Comparison of ENCODE assay signal across 9 cellular contexts in genomic region chr12:122944588-122944987, GRCh38. TPM values are rescaled to one million over a fixed set of nuclear protein-coding genes. Genes with fewer than 3 reads are reported as not detected.
DNase-seq lines count a peak whose midpoint lies in the region; ATAC-seq and TF ChIP-seq lines count a peak whose summit lies in the region.
"Had no signal": no experiment of that assay in that cellular context is flagged by ENCODE, and none has a peak within 500 bp of the region (broad histone marks: within the 10 kb centered on the region; RNA-seq: fewer than 3 reads in every experiment).

No MANE protein-coding gene starts in this region.

- H3K9me3 ChIP-seq in tibial nerve = no peaks in the 10 kb centered on the region

- peak overlapping the region; percentile 46 for H3K27ac Mint-ChIP-seq in activated CD8-positive, alpha-beta T cell treated with anti-CD3 and anti-CD28 coated beads, Interleukin-2, amount 10 ng/mL, durations not matched to agents 7 days and 5 days
- H3K27ac Mint-ChIP-seq in activated CD8-positive, alpha-beta T cell treated with anti-CD3 and anti-CD28 coated beads for 36 hours = no peak overlapping the region
- no peak overlapping the region for H3K27ac Mint-ChIP-seq in activated T-cell treated with anti-CD3 and anti-CD28 coated beads, Interleukin-2, amount 50 U/mL, for 24 hours
- no peak overlapping the region for H3K27ac Mint-ChIP-seq in activated T-helper 2 cell treated with anti-CD3 and anti-CD28 coated beads, Interferon-gamma antibody, Interleukin-2, Interleukin-4, amounts not matched to agents 10 μg/mL and 5 μg/mL and 100 μg/mL, durations not matched to agents 14 hours and 24 hours and 36 hours

- H3K9me3 Mint-ChIP-seq in activated CD8-positive, alpha-beta T cell treated with anti-CD3 and anti-CD28 coated beads, Interleukin-2, amount 10 ng/mL, durations not matched to agents 7 days and 5 days (ENCODE audit: insufficient read depth) = no peaks in the 10 kb centered on the region
- no peaks in the 10 kb centered on the region for H3K9me3 Mint-ChIP-seq in activated CD8-positive, alpha-beta T cell treated with anti-CD3 and anti-CD28 coated beads for 36 hours
- no peaks in the 10 kb centered on the region for H3K9me3 Mint-ChIP-seq in activated T-cell treated with anti-CD3 and anti-CD28 coated beads, Interleukin-2, amount 50 U/mL, for 24 hours
- no peaks in the 10 kb centered on the region for H3K9me3 Mint-ChIP-seq in activated T-helper 2 cell treated with anti-CD3 and anti-CD28 coated beads, Interferon-gamma antibody, Interleukin-2, Interleukin-4, amounts not matched to agents 10 μg/mL and 5 μg/mL and 100 μg/mL, durations not matched to agents 14 hours and 24 hours and 36 hours

- POLR2A ChIA-PET in activated CD8-positive, alpha-beta T cell treated with anti-CD3 and anti-CD28 coated beads, Interleukin-2, amount 10 ng/mL, durations not matched to agents 7 days and 5 days (lab: Charles Lee) = no interaction called here
- POLR2A ChIA-PET in activated CD8-positive, alpha-beta T cell treated with anti-CD3 and anti-CD28 coated beads for 36 hours (lab: Charles Lee) = interaction anchor here (0.5 to 1.9 kb wide), 4 partner anchors 14 to 44 kb away, joined by 3 to 4 read pairs (median 4); no protein-coding TSS in a partner anchor

- peaks cover 0 to 61% (median 28%) of the 10 kb centered on the region in 4 donors for H3K4me1 ChIP-seq in tibial nerve

- peak in 1 of 2 donors; percentile 63 for TF ChIP-seq EP300 in tibial nerve (IDR thresholded peaks at IDR 0.05)

- no peak for TF ChIP-seq CTCF in activated CD8-positive, alpha-beta T cell treated with anti-CD3 and anti-CD28 coated beads for 36 hours (IDR thresholded peaks at IDR 0.05)
- TF ChIP-seq CTCF in cardiac fibroblast (IDR thresholded peaks at IDR 0.05; ENCODE audit: low read depth, low read length) (no peak), tibial nerve (IDR thresholded peaks at IDR 0.05) (no peak)

- H3K36me3 ChIP-seq in tibial nerve = peaks cover 0 to 4% (median 0%) of the 10 kb centered on the region in 3 donors

- CTCF ChIA-PET in activated CD8-positive, alpha-beta T cell treated with anti-CD3 and anti-CD28 coated beads, Interleukin-2, amount 10 ng/mL, durations not matched to agents 7 days and 5 days (lab: Charles Lee) = interaction anchor here (15.1 kb wide), 1 partner anchor 80 kb away, joined by 204 read pairs; no protein-coding TSS in a partner anchor
- CTCF ChIA-PET in activated CD8-positive, alpha-beta T cell treated with anti-CD3 and anti-CD28 coated beads for 36 hours (lab: Charles Lee) = interaction anchor here (0.8 to 1.9 kb wide), 3 partner anchors 65 to 151 kb away, joined by 4 to 7 read pairs (median 4); no protein-coding TSS in a partner anchor

- no peaks in the 10 kb centered on the region for H3K27me3 ChIP-seq in tibial nerve

- H3K4me3 ChIP-seq in cardiac fibroblast (replicated peaks in 1 of 2; ENCODE audit: low read depth in 2 of 2, low read length in 2 of 2) = no peak overlapping the region
- H3K4me3 ChIP-seq in tibial nerve = no peak overlapping the region

- ATAC-seq in activated CD8-positive, alpha-beta T cell treated with anti-CD3 and anti-CD28 coated beads, Interleukin-2, amount 10 ng/mL, durations not matched to agents 7 days and 5 days = no peak
- ATAC-seq in activated CD8-positive, alpha-beta T cell treated with anti-CD3 and anti-CD28 coated beads for 36 hours = no peak
- ATAC-seq in left colon = peak; percentile 24
- no peak for ATAC-seq in GM18505 (IDR thresholded peaks at IDR 0.05; ENCODE audit: unreplicated experiment)

- WGBS in tibial nerve, 2 donors = 30 to 53% methylated on average over 2 to 5 of the region's 6 CpGs

- peaks cover 43% of the 10 kb centered on the region for H3K4me1 Mint-ChIP-seq in activated CD8-positive, alpha-beta T cell treated with anti-CD3 and anti-CD28 coated beads, Interleukin-2, amount 10 ng/mL, durations not matched to agents 7 days and 5 days (ENCODE audit: low read depth)
- H3K4me1 Mint-ChIP-seq in activated CD8-positive, alpha-beta T cell treated with anti-CD3 and anti-CD28 coated beads for 36 hours (ENCODE audit: low read depth) = peaks cover 26% of the 10 kb centered on the region
- H3K4me1 Mint-ChIP-seq in activated T-cell treated with anti-CD3 and anti-CD28 coated beads, Interleukin-2, amount 50 U/mL, for 24 hours (ENCODE audit: low read depth) = peaks cover 34% of the 10 kb centered on the region
- peaks cover 25% of the 10 kb centered on the region for H3K4me1 Mint-ChIP-seq in activated T-helper 2 cell treated with anti-CD3 and anti-CD28 coated beads, Interferon-gamma antibody, Interleukin-2, Interleukin-4, amounts not matched to agents 10 μg/mL and 5 μg/mL and 100 μg/mL, durations not matched to agents 14 hours and 24 hours and 36 hours (ENCODE audit: low read depth)

- no peak overlapping the region for H3K4me3 Mint-ChIP-seq in activated CD8-positive, alpha-beta T cell treated with anti-CD3 and anti-CD28 coated beads, Interleukin-2, amount 10 ng/mL, durations not matched to agents 7 days and 5 days
- no peak overlapping the region for H3K4me3 Mint-ChIP-seq in activated CD8-positive, alpha-beta T cell treated with anti-CD3 and anti-CD28 coated beads for 36 hours
- no peak overlapping the region for H3K4me3 Mint-ChIP-seq in activated T-cell treated with anti-CD3 and anti-CD28 coated beads, Interleukin-2, amount 50 U/mL, for 24 hours
- H3K4me3 Mint-ChIP-seq in activated T-helper 2 cell treated with anti-CD3 and anti-CD28 coated beads, Interferon-gamma antibody, Interleukin-2, Interleukin-4, amounts not matched to agents 10 μg/mL and 5 μg/mL and 100 μg/mL, durations not matched to agents 14 hours and 24 hours and 36 hours (ENCODE audit: low read depth) = no peak overlapping the region

- peak overlapping the region in 3 of 4 donors; percentile 3 to 91 (median 59) for H3K27ac ChIP-seq in tibial nerve

- DNase-seq in activated CD8-positive, alpha-beta T cell treated with anti-CD3 and anti-CD28 coated beads, Interleukin-2, amount 10 ng/mL, durations not matched to agents 7 days and 5 days = no peak
- DNase-seq in activated CD8-positive, alpha-beta T cell treated with anti-CD3 and anti-CD28 coated beads for 36 hours = no peak
- DNase-seq in cardiac fibroblast (ENCODE audit: low read depth in 2 of 2) = peak; percentile 30 to 65
- DNase-seq in left colon = no peak
- no peak for DNase-seq in tibial nerve (ENCODE audit: low spot score in 2 of 2)
- no peak for DNase-seq in activated T-cell treated with anti-CD3 and anti-CD28 coated beads, Interleukin-2, amount 50 U/mL, for 24 hours
- DNase-seq in activated T-helper 2 cell treated with anti-CD3 and anti-CD28 coated beads, Interferon-gamma antibody, Interleukin-2, Interleukin-4, amounts not matched to agents 10 μg/mL and 5 μg/mL and 100 μg/mL, durations not matched to agents 14 hours and 24 hours and 36 hours (ENCODE audit: low spot score) = no peak
- DNase-seq: NCI-H510A had no signal

- H3K36me3 Mint-ChIP-seq in activated CD8-positive, alpha-beta T cell treated with anti-CD3 and anti-CD28 coated beads, Interleukin-2, amount 10 ng/mL, durations not matched to agents 7 days and 5 days (ENCODE audit: low read depth) = no peaks in the 10 kb centered on the region
- H3K36me3 Mint-ChIP-seq in activated CD8-positive, alpha-beta T cell treated with anti-CD3 and anti-CD28 coated beads for 36 hours (ENCODE audit: low read depth) = no peaks in the 10 kb centered on the region
- no peaks in the 10 kb centered on the region for H3K36me3 Mint-ChIP-seq in activated T-cell treated with anti-CD3 and anti-CD28 coated beads, Interleukin-2, amount 50 U/mL, for 24 hours (ENCODE audit: low read depth)
- H3K36me3 Mint-ChIP-seq in activated T-helper 2 cell treated with anti-CD3 and anti-CD28 coated beads, Interferon-gamma antibody, Interleukin-2, Interleukin-4, amounts not matched to agents 10 μg/mL and 5 μg/mL and 100 μg/mL, durations not matched to agents 14 hours and 24 hours and 36 hours (ENCODE audit: low read depth) = no peaks in the 10 kb centered on the region

- TF ChIP-seq POLR2A in tibial nerve (IDR thresholded peaks at IDR 0.05) = no peak
- no peak for TF ChIP-seq POLR2A in GM18505 (IDR thresholded peaks at IDR 0.05; ENCODE audit: borderline replicate concordance, extremely low read depth, insufficient read depth, insufficient read length)

- intact Hi-C loops in activated CD8-positive, alpha-beta T cell treated with anti-CD3 and anti-CD28 coated beads for 36 hours (cut with micrococcal nuclease) = no loop called here
- intact Hi-C loops in left colon (cut with DNase I, micrococcal nuclease) = no loop called here
- intact Hi-C loops in activated T-helper 2 cell treated with anti-CD3 and anti-CD28 coated beads, Interferon-gamma antibody, Interleukin-2, Interleukin-4, amounts not matched to agents 10 μg/mL and 5 μg/mL and 100 μg/mL, durations not matched to agents 14 hours and 24 hours and 36 hours (cut with micrococcal nuclease) = no loop called here

- no peaks in the 10 kb centered on the region for H3K27me3 Mint-ChIP-seq in activated CD8-positive, alpha-beta T cell treated with anti-CD3 and anti-CD28 coated beads, Interleukin-2, amount 10 ng/mL, durations not matched to agents 7 days and 5 days (ENCODE audit: low read depth)
- H3K27me3 Mint-ChIP-seq in activated CD8-positive, alpha-beta T cell treated with anti-CD3 and anti-CD28 coated beads for 36 hours = peaks cover 2% of the 10 kb centered on the region
- H3K27me3 Mint-ChIP-seq in activated T-cell treated with anti-CD3 and anti-CD28 coated beads, Interleukin-2, amount 50 U/mL, for 24 hours = no peaks in the 10 kb centered on the region
- H3K27me3 Mint-ChIP-seq in activated T-helper 2 cell treated with anti-CD3 and anti-CD28 coated beads, Interferon-gamma antibody, Interleukin-2, Interleukin-4, amounts not matched to agents 10 μg/mL and 5 μg/mL and 100 μg/mL, durations not matched to agents 14 hours and 24 hours and 36 hours (ENCODE audit: low read depth) = no peaks in the 10 kb centered on the region

RNA-seq across cellular contexts. Expression of gene ABCB9, which starts 21.7 kb away (rescaled TPM):
- 1 to 10 TPM; 5.9 to 6.0 TPM for total RNA-seq in activated CD8-positive, alpha-beta T cell treated with anti-CD3 and anti-CD28 coated beads, Interleukin-2, amount 10 ng/mL, durations not matched to agents 7 days and 5 days
- total RNA-seq in activated CD8-positive, alpha-beta T cell treated with anti-CD3 and anti-CD28 coated beads for 36 hours = 1 to 10 TPM; 4.3 to 4.9 TPM
- total RNA-seq in left colon (1 to 10 TPM; 4.6 to 4.9 TPM), tibial nerve (10 to 100 TPM in 1 of 4 donors, 1 to 10 TPM in 3; 4.2 to 11.4 (median 6.0) TPM)
- 4.4 and 5.4 TPM in 2 replicates for total RNA-seq in activated T-helper 2 cell treated with anti-CD3 and anti-CD28 coated beads, Interferon-gamma antibody, Interleukin-2, Interleukin-4, amounts not matched to agents 10 μg/mL and 5 μg/mL and 100 μg/mL, durations not matched to agents 14 hours and 24 hours and 36 hours

RNA-seq across cellular contexts. Expression of gene OGFOD2, which starts 30.5 kb away (rescaled TPM):
- total RNA-seq in activated CD8-positive, alpha-beta T cell treated with anti-CD3 and anti-CD28 coated beads, Interleukin-2, amount 10 ng/mL, durations not matched to agents 7 days and 5 days = 10 to 100 TPM; 24.1 to 27.0 TPM
- total RNA-seq in activated CD8-positive, alpha-beta T cell treated with anti-CD3 and anti-CD28 coated beads for 36 hours = 10 to 100 TPM; 27.1 to 31.5 TPM
- total RNA-seq in left colon (10 to 100 TPM; 22.2 to 22.4 TPM), tibial nerve (10 to 100 TPM in 3 of 4 donors, 1 to 10 TPM in 1; 7.2 to 19.8 (median 13.4) TPM)
- 20.3 and 21.3 TPM in 2 replicates for total RNA-seq in activated T-helper 2 cell treated with anti-CD3 and anti-CD28 coated beads, Interferon-gamma antibody, Interleukin-2, Interleukin-4, amounts not matched to agents 10 μg/mL and 5 μg/mL and 100 μg/mL, durations not matched to agents 14 hours and 24 hours and 36 hours

RNA-seq across cellular contexts. Expression of gene ARL6IP4, which starts 35.9 kb away (rescaled TPM):
- total RNA-seq in activated CD8-positive, alpha-beta T cell treated with anti-CD3 and anti-CD28 coated beads, Interleukin-2, amount 10 ng/mL, durations not matched to agents 7 days and 5 days = 100 to 1,000 TPM; 204 to 213 TPM
- 100 to 1,000 TPM; 174 to 180 TPM for total RNA-seq in activated CD8-positive, alpha-beta T cell treated with anti-CD3 and anti-CD28 coated beads for 36 hours
- total RNA-seq in left colon (100 to 1,000 TPM; 136 to 158 TPM), tibial nerve (100 to 1,000 TPM; 197 to 338 (median 251) TPM)
- 161 and 168 TPM in 2 replicates for total RNA-seq in activated T-helper 2 cell treated with anti-CD3 and anti-CD28 coated beads, Interferon-gamma antibody, Interleukin-2, Interleukin-4, amounts not matched to agents 10 μg/mL and 5 μg/mL and 100 μg/mL, durations not matched to agents 14 hours and 24 hours and 36 hours

RNA-seq across cellular contexts. Expression of gene VPS37B, which starts 48.7 kb away (rescaled TPM):
- total RNA-seq in activated CD8-positive, alpha-beta T cell treated with anti-CD3 and anti-CD28 coated beads, Interleukin-2, amount 10 ng/mL, durations not matched to agents 7 days and 5 days = 10 to 100 TPM; 24.9 to 26.5 TPM
- 10 to 100 TPM; 17.8 to 18.4 TPM for total RNA-seq in activated CD8-positive, alpha-beta T cell treated with anti-CD3 and anti-CD28 coated beads for 36 hours
- total RNA-seq in left colon (10 to 100 TPM; 66.4 to 86.7 TPM), tibial nerve (10 to 100 TPM; 24.5 to 28.4 (median 25.8) TPM)
- total RNA-seq in activated T-helper 2 cell treated with anti-CD3 and anti-CD28 coated beads, Interferon-gamma antibody, Interleukin-2, Interleukin-4, amounts not matched to agents 10 μg/mL and 5 μg/mL and 100 μg/mL, durations not matched to agents 14 hours and 24 hours and 36 hours = 11.5 and 11.7 TPM in 2 replicates

Comparison
In these comparisons a context has a peak if more than half of its experiments do, and no peak if none do; other contexts are left out.
1. DNase-seq: peak in cardiac fibroblast (2 of 2); none in activated CD8-positive, alpha-beta T cell treated with anti-CD3 and anti-CD28 coated beads, Interleukin-2, amount 10 ng/mL, durations not matched to agents 7 days and 5 days (single experiment), activated CD8-positive, alpha-beta T cell treated with anti-CD3 and anti-CD28 coated beads for 36 hours (single experiment), left colon (0 of 2), tibial nerve (0 of 2), activated T-cell treated with anti-CD3 and anti-CD28 coated beads, Interleukin-2, amount 50 U/mL, for 24 hours (single experiment) and activated T-helper 2 cell treated with anti-CD3 and anti-CD28 coated beads, Interferon-gamma antibody, Interleukin-2, Interleukin-4, amounts not matched to agents 10 μg/mL and 5 μg/mL and 100 μg/mL, durations not matched to agents 14 hours and 24 hours and 36 hours (single experiment).